In the genomic region with DNA sequence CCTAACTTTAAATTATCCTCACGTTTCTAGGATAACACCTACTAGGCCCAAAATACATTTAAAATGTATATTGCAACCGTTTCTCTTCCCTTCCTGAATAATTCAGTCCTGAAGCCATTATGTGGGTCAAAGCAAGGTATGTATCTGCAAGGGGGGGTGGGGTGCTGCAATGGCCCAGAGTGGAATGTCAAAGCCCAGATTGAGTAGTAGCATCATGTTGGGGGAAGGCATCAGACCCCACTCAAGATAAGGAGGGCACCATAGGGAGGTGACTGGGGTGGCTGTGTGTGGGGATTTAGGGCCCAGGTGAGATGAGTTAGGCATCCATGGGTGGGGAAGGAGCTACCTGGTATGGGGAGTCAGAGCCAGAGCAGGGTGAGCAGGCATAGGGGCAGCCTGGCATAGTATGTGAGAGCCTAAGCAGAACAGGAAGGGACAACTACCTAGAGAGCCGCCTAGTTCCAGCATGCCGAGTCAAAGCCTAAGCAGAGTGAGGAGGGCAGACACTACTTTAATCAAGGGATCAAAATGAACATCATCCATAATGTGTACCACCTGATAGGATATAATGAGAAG, we compare ENCODE assay signal across 13 cellular contexts.
"Had no signal": no experiment of that assay in that cellular context is flagged by ENCODE, and none has a peak within 500 bp of the region (broad histone marks: within the 10 kb centered on the region; RNA-seq: fewer than 3 reads in every experiment).

No MANE protein-coding gene starts in this region.

- H3K27ac Mint-ChIP-seq: neural progenitor cell had no signal

- H3K9ac ChIP-seq: neural progenitor cell had no signal

- DNase-seq: activated CD4-positive, alpha-beta T cell treated with anti-CD3 and anti-CD28 coated beads for 4 hours; activated CD8-positive, alpha-beta memory T cell treated with anti-CD3 and anti-CD28 coated beads for 24 hours; activated effector memory CD4-positive, alpha-beta T cell treated with anti-CD3 and anti-CD28 coated beads, Interleukin-2, amount 50 U/mL, for 16 hours; cortex of kidney; effector CD8-positive, alpha-beta T cell; pancreas; stimulated activated CD4-positive, alpha-beta T cell treated with anti-CD3 and anti-CD28 coated beads, Interleukin-4, amount 100 ng/mL, for 1 hour; stimulated activated CD8-positive, alpha-beta memory T cell treated with anti-CD3 and anti-CD28 coated beads, Interleukin-4, amount 100 ng/mL, for 48 hours; stomach; T1000 had no signal

- H3K36me3 ChIP-seq: neural progenitor cell, pancreas, thoracic aorta had no signal

- H3K27me3 ChIP-seq: hepatocyte, neural progenitor cell, pancreas, stomach had no signal

- H3K27ac ChIP-seq: hepatocyte, neural progenitor cell, pancreas, stomach, thoracic aorta had no signal

- H3K9me3 ChIP-seq: pancreas, stomach, thoracic aorta had no signal

- H3K4me3 ChIP-seq: hepatocyte, neural progenitor cell, pancreas, stomach, thoracic aorta had no signal

- H2AFZ ChIP-seq: hepatocyte, neural progenitor cell had no signal

- H3K9me3 Mint-ChIP-seq: neural progenitor cell had no signal

- H3K4me3 Mint-ChIP-seq: neural progenitor cell had no signal

- H3K4me2 ChIP-seq: hepatocyte, neural progenitor cell had no signal
